In the genomic region with DNA sequence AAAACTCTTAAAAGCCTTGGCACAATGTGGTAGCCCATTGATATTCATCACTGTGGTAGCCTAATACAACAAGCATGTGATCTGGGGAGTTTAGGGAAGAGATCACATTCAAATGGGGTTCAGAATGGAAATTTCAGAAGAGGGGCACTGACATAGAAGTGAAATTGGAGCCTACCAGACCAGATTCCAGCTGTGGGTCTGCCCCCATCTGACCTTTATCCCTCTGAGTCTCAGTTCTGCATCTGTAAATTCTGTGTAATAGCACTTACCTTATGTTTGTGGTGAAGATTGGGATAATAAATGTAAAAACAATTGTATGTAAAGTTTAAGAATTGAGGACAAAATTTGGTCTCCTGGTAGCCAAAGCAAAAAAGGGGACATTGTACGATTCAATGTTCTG, we compare ENCODE assay signal across 41 cellular contexts.
"Had no signal": no experiment of that assay in that cellular context is flagged by ENCODE, and none has a peak within 500 bp of the region (broad histone marks: within the 10 kb centered on the region; RNA-seq: fewer than 3 reads in every experiment).

No MANE protein-coding gene starts in this region.

- H3K27me3 Mint-ChIP-seq: activated naive CD4-positive, alpha-beta T cell treated with anti-CD3 and anti-CD28 coated beads, Interleukin-2, amount 10 ng/mL, durations not matched to agents 7 days and 5 days; activated naive CD4-positive, alpha-beta T cell treated with anti-CD3 and anti-CD28 coated beads, Interleukin-2, amount 50 U/mL, for 24 hours; activated naive CD8-positive, alpha-beta T cell; activated naive CD8-positive, alpha-beta T cell treated with anti-CD3 and anti-CD28 coated beads, Interleukin-2, amount 10 ng/mL, durations not matched to agents 7 days and 5 days; activated naive CD8-positive, alpha-beta T cell treated with anti-CD3 and anti-CD28 coated beads, Interleukin-2, amount 50 U/mL, for 24 hours; activated T-cell treated with anti-CD3 and anti-CD28 coated beads, Interleukin-2, amount 50 U/mL, for 24 hours; activated T-helper 17 cell treated with anti-CD3 and anti-CD28 coated beads, Interleukin-2, amount 50 U/mL, for 72 hours; brain; central memory CD8-positive, alpha-beta T cell had no signal

- H3K9me3 ChIP-seq: adrenal gland, ascending aorta, body of pancreas, breast epithelium had no signal

- H3K4me3 ChIP-seq: adrenal gland, ascending aorta, body of pancreas, breast epithelium, cardiac muscle cell had no signal

- H3K9me3 Mint-ChIP-seq: activated naive CD4-positive, alpha-beta T cell treated with anti-CD3 and anti-CD28 coated beads for 36 hours; activated naive CD4-positive, alpha-beta T cell treated with anti-CD3 and anti-CD28 coated beads, Interleukin-2, amount 10 ng/mL, durations not matched to agents 7 days and 5 days; activated naive CD4-positive, alpha-beta T cell treated with anti-CD3 and anti-CD28 coated beads, Interleukin-2, amount 50 U/mL, for 24 hours; activated naive CD4-positive, alpha-beta T cell treated with anti-CD3 and anti-CD28 coated beads, Interleukin-2, amount 50 U/mL, for 72 hours; activated naive CD8-positive, alpha-beta T cell treated with anti-CD3 and anti-CD28 coated beads for 36 hours; activated naive CD8-positive, alpha-beta T cell treated with anti-CD3 and anti-CD28 coated beads, Interleukin-2, amount 10 ng/mL, durations not matched to agents 7 days and 5 days; activated naive CD8-positive, alpha-beta T cell treated with anti-CD3 and anti-CD28 coated beads, Interleukin-2, amount 50 U/mL, for 24 hours; activated T-cell treated with anti-CD3 and anti-CD28 coated beads, Interleukin-2, amount 50 U/mL, for 24 hours; activated T-cell treated with anti-CD3 and anti-CD28 coated beads, Interleukin-2, amount 50 U/mL, for 4 hours; activated T-cell treated with anti-CD3 and anti-CD28 coated beads, Interleukin-2, amount 50 U/mL, for 72 hours; activated T-helper 1 cell treated with anti-CD3 and anti-CD28 coated beads, Interleukin-12 subunit alpha, Interleukin-12 subunit beta, Interleukin-2, Interleukin-4 antibody, amounts not matched to agents 30 ng/mL and 10 ng/mL and 1 ng/mL, durations not matched to agents 14 hours and 24 hours and 36 hours; activated T-helper 17 cell treated with anti-CD3 and anti-CD28 coated beads, Interleukin-2, amount 50 U/mL, for 72 hours; activated T-helper 2 cell treated with anti-CD3 and anti-CD28 coated beads, Interferon-gamma antibody, Interleukin-2, Interleukin-4, amounts not matched to agents 10 μg/mL and 5 μg/mL and 100 μg/mL, durations not matched to agents 14 hours and 24 hours and 36 hours; brain had no signal

- DNase-seq: activated effector memory CD4-positive, alpha-beta T cell treated with anti-CD3 and anti-CD28 coated beads, Interleukin-2, amount 50 U/mL, for 16 hours; activated effector memory CD4-positive, alpha-beta T cell treated with Interleukin-2 at 50 U/mL for 16 hours; activated gamma-delta T cell; activated gamma-delta T cell treated with Interleukin-2 at 50 U/mL for 16 hours; activated naive CD4-positive, alpha-beta T cell; activated naive CD4-positive, alpha-beta T cell treated with anti-CD3 and anti-CD28 coated beads for 36 hours; activated naive CD4-positive, alpha-beta T cell treated with anti-CD3 and anti-CD28 coated beads, Interleukin-2, amount 10 ng/mL, durations not matched to agents 7 days and 5 days; activated naive CD4-positive, alpha-beta T cell treated with anti-CD3 and anti-CD28 coated beads, Interleukin-2, amount 50 U/mL, for 16 hours; activated naive CD4-positive, alpha-beta T cell treated with Interleukin-2 at 50 U/mL for 16 hours; activated naive CD8-positive, alpha-beta T cell treated with anti-CD3 and anti-CD28 coated beads for 36 hours; activated naive CD8-positive, alpha-beta T cell treated with anti-CD3 and anti-CD28 coated beads, Interleukin-2, amount 10 ng/mL, durations not matched to agents 7 days and 5 days; activated naive CD8-positive, alpha-beta T cell treated with anti-CD3 and anti-CD28 coated beads, Interleukin-2, amount 50 U/mL, for 24 hours; activated T-cell treated with anti-CD3 and anti-CD28 coated beads for 4 hours; activated T-cell treated with anti-CD3 and anti-CD28 coated beads, Interleukin-2, amount 50 U/mL, for 1 hour; activated T-cell treated with anti-CD3 and anti-CD28 coated beads, Interleukin-2, amount 50 U/mL, for 24 hours; activated T-cell treated with anti-CD3 and anti-CD28 coated beads, Interleukin-2, amount 50 U/mL, for 4 hours; activated T-cell treated with anti-CD3 and anti-CD28 coated beads, Interleukin-2, amount 50 U/mL, for 48 hours; activated T-cell treated with anti-CD3 and anti-CD28 coated beads, Interleukin-2, amount 50 U/mL, for 72 hours; adrenal gland; amniotic stem cell; amygdala; anterior cingulate cortex; aorta; body of pancreas; brain microvascular endothelial cell; caudate nucleus; central memory CD4-positive, alpha-beta T cell; cerebellar nuclear complex had no signal

- H3K4me1 ChIP-seq: adrenal gland, ascending aorta, body of pancreas, breast epithelium had no signal

- H3K36me3 ChIP-seq: adrenal gland, ascending aorta, brain microvascular endothelial cell, breast epithelium, cardiac muscle cell had no signal

- H3K27me3 ChIP-seq: adrenal gland, ascending aorta, body of pancreas, brain microvascular endothelial cell, breast epithelium, cardiac muscle cell had no signal

- H3K4me1 Mint-ChIP-seq: activated naive CD4-positive, alpha-beta T cell treated with anti-CD3 and anti-CD28 coated beads, Interleukin-2, amount 10 ng/mL, durations not matched to agents 7 days and 5 days; activated naive CD4-positive, alpha-beta T cell treated with anti-CD3 and anti-CD28 coated beads, Interleukin-2, amount 50 U/mL, for 24 hours; activated naive CD8-positive, alpha-beta T cell treated with anti-CD3 and anti-CD28 coated beads for 36 hours; activated naive CD8-positive, alpha-beta T cell treated with anti-CD3 and anti-CD28 coated beads, Interleukin-2, amount 10 ng/mL, durations not matched to agents 7 days and 5 days; activated naive CD8-positive, alpha-beta T cell treated with anti-CD3 and anti-CD28 coated beads, Interleukin-2, amount 50 U/mL, for 24 hours; activated T-helper 17 cell treated with anti-CD3 and anti-CD28 coated beads, Interleukin-2, amount 50 U/mL, for 72 hours; central memory CD8-positive, alpha-beta T cell had no signal

- H3K27ac Mint-ChIP-seq: activated naive CD4-positive, alpha-beta T cell treated with anti-CD3 and anti-CD28 coated beads for 36 hours; activated naive CD4-positive, alpha-beta T cell treated with anti-CD3 and anti-CD28 coated beads, Interleukin-2, amount 10 ng/mL, durations not matched to agents 7 days and 5 days; activated naive CD4-positive, alpha-beta T cell treated with anti-CD3 and anti-CD28 coated beads, Interleukin-2, amount 50 U/mL, for 24 hours; activated naive CD4-positive, alpha-beta T cell treated with anti-CD3 and anti-CD28 coated beads, Interleukin-2, amount 50 U/mL, for 72 hours; activated naive CD8-positive, alpha-beta T cell; activated naive CD8-positive, alpha-beta T cell treated with anti-CD3 and anti-CD28 coated beads for 36 hours; activated naive CD8-positive, alpha-beta T cell treated with anti-CD3 and anti-CD28 coated beads, Interleukin-2, amount 10 ng/mL, durations not matched to agents 7 days and 5 days; activated naive CD8-positive, alpha-beta T cell treated with anti-CD3 and anti-CD28 coated beads, Interleukin-2, amount 50 U/mL, for 24 hours; activated T-cell treated with anti-CD3 and anti-CD28 coated beads, Interleukin-2, amount 50 U/mL, for 24 hours; activated T-cell treated with anti-CD3 and anti-CD28 coated beads, Interleukin-2, amount 50 U/mL, for 72 hours; activated T-helper 1 cell treated with anti-CD3 and anti-CD28 coated beads, Interleukin-12 subunit alpha, Interleukin-12 subunit beta, Interleukin-2, Interleukin-4 antibody, amounts not matched to agents 30 ng/mL and 10 ng/mL and 1 ng/mL, durations not matched to agents 14 hours and 24 hours and 36 hours; activated T-helper 17 cell treated with anti-CD3 and anti-CD28 coated beads, Interleukin-2, amount 50 U/mL, for 72 hours; activated T-helper 2 cell treated with anti-CD3 and anti-CD28 coated beads, Interferon-gamma antibody, Interleukin-2, Interleukin-4, amounts not matched to agents 10 μg/mL and 5 μg/mL and 100 μg/mL, durations not matched to agents 14 hours and 24 hours and 36 hours; brain had no signal

- FAIRE-seq: astrocyte, bronchial epithelial cell had no signal

- H3K27ac ChIP-seq: adrenal gland, ascending aorta, body of pancreas, brain microvascular endothelial cell, breast epithelium, cardiac muscle cell had no signal

- H3K36me3 Mint-ChIP-seq: activated naive CD4-positive, alpha-beta T cell treated with anti-CD3 and anti-CD28 coated beads, Interleukin-2, amount 10 ng/mL, durations not matched to agents 7 days and 5 days; activated naive CD4-positive, alpha-beta T cell treated with anti-CD3 and anti-CD28 coated beads, Interleukin-2, amount 50 U/mL, for 24 hours; activated naive CD4-positive, alpha-beta T cell treated with anti-CD3 and anti-CD28 coated beads, Interleukin-2, amount 50 U/mL, for 72 hours; activated naive CD8-positive, alpha-beta T cell; activated naive CD8-positive, alpha-beta T cell treated with anti-CD3 and anti-CD28 coated beads for 36 hours; activated naive CD8-positive, alpha-beta T cell treated with anti-CD3 and anti-CD28 coated beads, Interleukin-2, amount 10 ng/mL, durations not matched to agents 7 days and 5 days; brain had no signal

- ATAC-seq: activated naive CD4-positive, alpha-beta T cell treated with anti-CD3 and anti-CD28 coated beads, Interleukin-2, amount 50 U/mL, for 72 hours; activated naive CD8-positive, alpha-beta T cell treated with anti-CD3 and anti-CD28 coated beads, Interleukin-2, amount 50 U/mL, for 24 hours; activated T-cell treated with anti-CD3 and anti-CD28 coated beads, Interleukin-2, amount 50 U/mL, for 4 hours; activated T-cell treated with anti-CD3 and anti-CD28 coated beads, Interleukin-2, amount 50 U/mL, for 72 hours; activated T-helper 17 cell treated with anti-CD3 and anti-CD28 coated beads, Interleukin-2, amount 50 U/mL, for 72 hours; body of pancreas had no signal

- H3K4me3 Mint-ChIP-seq: activated naive CD4-positive, alpha-beta T cell treated with anti-CD3 and anti-CD28 coated beads for 36 hours; activated naive CD4-positive, alpha-beta T cell treated with anti-CD3 and anti-CD28 coated beads, Interleukin-2, amount 10 ng/mL, durations not matched to agents 7 days and 5 days; activated naive CD4-positive, alpha-beta T cell treated with anti-CD3 and anti-CD28 coated beads, Interleukin-2, amount 50 U/mL, for 24 hours; activated naive CD8-positive, alpha-beta T cell; activated naive CD8-positive, alpha-beta T cell treated with anti-CD3 and anti-CD28 coated beads for 36 hours; activated naive CD8-positive, alpha-beta T cell treated with anti-CD3 and anti-CD28 coated beads, Interleukin-2, amount 10 ng/mL, durations not matched to agents 7 days and 5 days; activated naive CD8-positive, alpha-beta T cell treated with anti-CD3 and anti-CD28 coated beads, Interleukin-2, amount 50 U/mL, for 24 hours; activated T-cell treated with anti-CD3 and anti-CD28 coated beads, Interleukin-2, amount 50 U/mL, for 24 hours; activated T-cell treated with anti-CD3 and anti-CD28 coated beads, Interleukin-2, amount 50 U/mL, for 4 hours; activated T-cell treated with anti-CD3 and anti-CD28 coated beads, Interleukin-2, amount 50 U/mL, for 72 hours; activated T-helper 1 cell treated with anti-CD3 and anti-CD28 coated beads, Interleukin-12 subunit alpha, Interleukin-12 subunit beta, Interleukin-2, Interleukin-4 antibody, amounts not matched to agents 30 ng/mL and 10 ng/mL and 1 ng/mL, durations not matched to agents 14 hours and 24 hours and 36 hours; activated T-helper 17 cell treated with anti-CD3 and anti-CD28 coated beads, Interleukin-2, amount 50 U/mL, for 72 hours; brain; central memory CD8-positive, alpha-beta T cell had no signal
